Comparison of ENCODE assay signal across 11 cellular contexts in the genomic region with DNA sequence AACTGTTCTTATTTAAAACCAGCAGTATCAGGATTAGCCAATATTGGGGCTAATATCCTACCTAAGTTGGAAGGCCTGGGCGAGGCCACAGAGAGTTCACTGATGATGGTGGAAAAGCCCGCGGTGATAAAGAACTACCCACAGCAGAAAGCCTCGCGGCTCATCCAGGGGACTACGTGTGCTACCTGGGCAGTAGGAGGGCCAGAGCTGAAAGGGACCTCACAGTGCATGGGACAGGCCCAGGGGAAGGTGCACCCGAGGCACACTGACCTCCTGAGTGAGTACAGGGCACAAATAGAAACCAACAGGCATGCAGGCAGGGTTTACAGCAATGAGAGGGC. TPM values are rescaled to one million over a fixed set of nuclear protein-coding genes. Genes with fewer than 3 reads are reported as not detected.
DNase-seq lines count a peak whose midpoint lies in the region; ATAC-seq and TF ChIP-seq lines count a peak whose summit lies in the region.
"Had no signal": no experiment of that assay in that cellular context is flagged by ENCODE, and none has a peak within 500 bp of the region (broad histone marks: within the 10 kb centered on the region; RNA-seq: fewer than 3 reads in every experiment).

No MANE protein-coding gene starts in this region.

- H3K9me3 ChIP-seq in iPS DF 6.9 (ENCODE audit: control insufficient read depth, insufficient read depth, low read length) (no peaks in the 10 kb centered on the region), spleen (no peaks in the 10 kb centered on the region)

- H3K36me3 ChIP-seq in iPS DF 6.9 (ENCODE audit: control insufficient read depth, insufficient read depth, low read length) (no peaks in the 10 kb centered on the region), spleen (no peaks in the 10 kb centered on the region)

- peaks cover 47% of the 10 kb centered on the region for H3K27me3 Mint-ChIP-seq in T-helper 1 cell treated with Interleukin-12 subunit alpha and Interleukin-12 subunit beta and Interleukin-4 antibody, amounts not matched to agents 30 μg/mL and 1 μg/mL, for 36 hours (ENCODE audit: low read depth)
- H3K27me3 Mint-ChIP-seq in activated T-helper 1 cell treated with anti-CD3 and anti-CD28 coated beads, Interleukin-12 subunit alpha, Interleukin-12 subunit beta, Interleukin-2, Interleukin-4 antibody, amounts not matched to agents 30 ng/mL and 10 ng/mL and 1 ng/mL, durations not matched to agents 14 hours and 24 hours and 36 hours (ENCODE audit: insufficient read depth), result peaks cover 48% of the 10 kb centered on the region

- H3K4me1 Mint-ChIP-seq in T-helper 1 cell treated with Interleukin-12 subunit alpha and Interleukin-12 subunit beta and Interleukin-4 antibody, amounts not matched to agents 30 μg/mL and 1 μg/mL, for 36 hours (ENCODE audit: low read depth), result peaks cover 6% of the 10 kb centered on the region
- H3K4me1 Mint-ChIP-seq in activated T-helper 1 cell treated with anti-CD3 and anti-CD28 coated beads, Interleukin-12 subunit alpha, Interleukin-12 subunit beta, Interleukin-2, Interleukin-4 antibody, amounts not matched to agents 30 ng/mL and 10 ng/mL and 1 ng/mL, durations not matched to agents 14 hours and 24 hours and 36 hours (ENCODE audit: low read depth), result peaks cover 12% of the 10 kb centered on the region

- H3K36me3 Mint-ChIP-seq in T-helper 1 cell treated with Interleukin-12 subunit alpha and Interleukin-12 subunit beta and Interleukin-4 antibody, amounts not matched to agents 30 μg/mL and 1 μg/mL, for 36 hours (ENCODE audit: low read depth), result peaks cover 2% of the 10 kb centered on the region
- H3K36me3 Mint-ChIP-seq in activated T-helper 1 cell treated with anti-CD3 and anti-CD28 coated beads, Interleukin-12 subunit alpha, Interleukin-12 subunit beta, Interleukin-2, Interleukin-4 antibody, amounts not matched to agents 30 ng/mL and 10 ng/mL and 1 ng/mL, durations not matched to agents 14 hours and 24 hours and 36 hours (ENCODE audit: low read depth), result peaks cover 2% of the 10 kb centered on the region

- intact Hi-C loops in activated T-helper 1 cell treated with anti-CD3 and anti-CD28 coated beads, Interleukin-12 subunit alpha, Interleukin-12 subunit beta, Interleukin-2, Interleukin-4 antibody, amounts not matched to agents 30 ng/mL and 10 ng/mL and 1 ng/mL, durations not matched to agents 14 hours and 24 hours and 36 hours (cut with micrococcal nuclease), result no loop called here
- intact Hi-C loops in spleen (cut with DNase I; ENCODE audit: low total_unique reads), result no loop called here

- WGBS in iPS DF 6.9 (ENCODE audit: insufficient coverage, insufficient read length), result no CpG with 5 or more reads among the region's 7 CpGs
- 72 to 84% (median 80%) methylated on average over 7 of the region's 7 CpGs for WGBS in spleen, 5 donors

- H3K4me3 Mint-ChIP-seq in T-helper 1 cell treated with Interleukin-12 subunit alpha and Interleukin-12 subunit beta and Interleukin-4 antibody, amounts not matched to agents 30 μg/mL and 1 μg/mL, for 36 hours, result peak overlapping the region; percentile 57
- H3K4me3 Mint-ChIP-seq in activated T-helper 1 cell treated with anti-CD3 and anti-CD28 coated beads, Interleukin-12 subunit alpha, Interleukin-12 subunit beta, Interleukin-2, Interleukin-4 antibody, amounts not matched to agents 30 ng/mL and 10 ng/mL and 1 ng/mL, durations not matched to agents 14 hours and 24 hours and 36 hours, result peak overlapping the region; percentile 71

- DNase-seq in T-helper 1 cell (no peak), iPS DF 6.9 (ENCODE audit: low read depth, low spot score) (no peak), spleen (no peak), T-helper 9 cell (no peak)
- DNase-seq in activated T-helper 1 cell treated with anti-CD3 and anti-CD28 coated beads, Interleukin-12 subunit alpha, Interleukin-12 subunit beta, Interleukin-2, Interleukin-4 antibody, amounts not matched to agents 30 ng/mL and 10 ng/mL and 1 ng/mL, durations not matched to agents 14 hours and 24 hours and 36 hours (ENCODE audit: low spot score), result no peak
- DNase-seq: 8988T, NCI-H345 had no signal

- H3K4me1 ChIP-seq in iPS DF 6.9 (ENCODE audit: control insufficient read depth, insufficient read depth, low read length) (peaks cover 15% of the 10 kb centered on the region), spleen (peaks cover 15 to 85% (median 57%) of the 10 kb centered on the region in 6 donors)

- TF ChIP-seq CTCF in spleen (IDR thresholded peaks at IDR 0.05 in 8 of 11, conservative IDR thresholded peaks at IDR 0.05 in 3 of 11), result no peak

- no peaks in the 10 kb centered on the region; the same call in 1 of the 2 replicates for H3K27me3 ChIP-seq in iPS DF 6.9 (ENCODE audit: control insufficient read depth, insufficient read depth, low read length)
- peaks cover 2 to 49% (median 25%) of the 10 kb centered on the region in 7 donors for H3K27me3 ChIP-seq in spleen (replicated peaks in 1 of 7)

- no peak for TF ChIP-seq POLR2A in spleen (IDR thresholded peaks at IDR 0.05)

- no peak for ATAC-seq in HG02970 (IDR thresholded peaks at IDR 0.05; ENCODE audit: low FRiP score, unreplicated experiment)
- no peak for ATAC-seq in HG03432 (IDR thresholded peaks at IDR 0.05; ENCODE audit: unreplicated experiment)

- H3K4me3 ChIP-seq in iPS DF 6.9 (ENCODE audit: low read length), result peak overlapping the region; percentile 59; the same call in 1 of the 2 replicates
- H3K4me3 ChIP-seq in spleen, result peak overlapping the region; percentile 42 to 75 (median 48)

- H3K27ac Mint-ChIP-seq in T-helper 1 cell treated with Interleukin-12 subunit alpha and Interleukin-12 subunit beta and Interleukin-4 antibody, amounts not matched to agents 30 μg/mL and 1 μg/mL, for 36 hours, result no peak overlapping the region
- no peak overlapping the region for H3K27ac Mint-ChIP-seq in activated T-helper 1 cell treated with anti-CD3 and anti-CD28 coated beads, Interleukin-12 subunit alpha, Interleukin-12 subunit beta, Interleukin-2, Interleukin-4 antibody, amounts not matched to agents 30 ng/mL and 10 ng/mL and 1 ng/mL, durations not matched to agents 14 hours and 24 hours and 36 hours

- no peaks in the 10 kb centered on the region for H3K9me3 Mint-ChIP-seq in T-helper 1 cell treated with Interleukin-12 subunit alpha and Interleukin-12 subunit beta and Interleukin-4 antibody, amounts not matched to agents 30 μg/mL and 1 μg/mL, for 36 hours
- H3K9me3 Mint-ChIP-seq in activated T-helper 1 cell treated with anti-CD3 and anti-CD28 coated beads, Interleukin-12 subunit alpha, Interleukin-12 subunit beta, Interleukin-2, Interleukin-4 antibody, amounts not matched to agents 30 ng/mL and 10 ng/mL and 1 ng/mL, durations not matched to agents 14 hours and 24 hours and 36 hours, result no peaks in the 10 kb centered on the region

- H3K27ac ChIP-seq in iPS DF 6.9 (ENCODE audit: low read length) (no peak overlapping the region), spleen (peak overlapping the region; percentile 70 to 93 (median 89))

RNA-seq across cellular contexts. Expression of a gene that starts 1.4 kb away (rescaled TPM):
- not detected in 2 replicates for total RNA-seq in activated T-helper 1 cell treated with anti-CD3 and anti-CD28 coated beads, Interleukin-12 subunit alpha, Interleukin-12 subunit beta, Interleukin-2, Interleukin-4 antibody, amounts not matched to agents 30 ng/mL and 10 ng/mL and 1 ng/mL, durations not matched to agents 14 hours and 24 hours and 36 hours
- 10 to 100 TPM; 15.4 to 71.9 (median 58.1) TPM for total RNA-seq in spleen
- polyA plus RNA-seq in spleen, result 10 to 100 TPM in 1 of 3 donors, 1 to 10 TPM in 2; 2.8 to 29.5 (median 8.6) TPM

RNA-seq across cellular contexts. Expression of a gene that starts 31.5 kb away (rescaled TPM):
- 0.22 TPM in 1 of 2 replicates, not detected in the other for total RNA-seq in activated T-helper 1 cell treated with anti-CD3 and anti-CD28 coated beads, Interleukin-12 subunit alpha, Interleukin-12 subunit beta, Interleukin-2, Interleukin-4 antibody, amounts not matched to agents 30 ng/mL and 10 ng/mL and 1 ng/mL, durations not matched to agents 14 hours and 24 hours and 36 hours
- 1 to 10 TPM in 3 of 7 donors, under 1 TPM in 3, not detected in 1; 0.17 to 2.5 (median 0.92) TPM for total RNA-seq in spleen
- polyA plus RNA-seq in spleen, result under 1 TPM; 0.27 to 0.72 (median 0.32) TPM
- total RNA-seq: epithelial cell of proximal tubule had no signal

Comparison
In these comparisons a context has a peak if more than half of its experiments do, and no peak if none do; other contexts are left out.
1. RNA of a gene that starts 1.4 kb away (total RNA-seq): 15.4 to 71.9 TPM in spleen; not detected in activated T-helper 1 cell treated with anti-CD3 and anti-CD28 coated beads, Interleukin-12 subunit alpha, Interleukin-12 subunit beta, Interleukin-2, Interleukin-4 antibody, amounts not matched to agents 30 ng/mL and 10 ng/mL and 1 ng/mL, durations not matched to agents 14 hours and 24 hours and 36 hours; every median in the first group is over 10 times any median in the second.